1 cellular context compared by ENCODE assay signal in the genomic region with DNA sequence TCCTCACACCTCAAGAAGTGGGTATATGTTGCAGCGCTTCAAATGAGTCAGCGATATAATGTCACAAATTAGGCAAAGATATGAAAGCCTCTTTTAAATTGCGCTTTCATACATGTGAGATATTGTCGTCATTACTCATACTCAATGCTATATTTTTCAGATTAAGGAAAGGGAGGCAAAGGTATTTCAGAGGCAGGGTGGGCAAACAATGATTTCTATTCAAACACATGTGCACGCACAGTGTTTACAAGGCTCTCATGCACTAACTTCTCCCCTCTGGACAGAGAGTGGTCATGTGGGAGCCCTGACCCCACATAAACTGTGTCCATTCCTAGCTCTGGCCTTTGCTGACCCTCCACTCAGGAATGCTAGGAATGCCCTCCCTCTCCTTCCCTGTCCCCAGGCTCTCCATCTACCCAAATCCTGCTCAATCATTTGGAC.
TF ChIP-seq lines count a peak whose summit lies in the region.

No MANE protein-coding gene starts in this region.

TF ChIP-seq in HepG2, 621 proteins besides CTCF, POLR2A, EP300 and RAD21 (continued from another document and continues in another):
- TF ChIP-seq, protein P1, sequence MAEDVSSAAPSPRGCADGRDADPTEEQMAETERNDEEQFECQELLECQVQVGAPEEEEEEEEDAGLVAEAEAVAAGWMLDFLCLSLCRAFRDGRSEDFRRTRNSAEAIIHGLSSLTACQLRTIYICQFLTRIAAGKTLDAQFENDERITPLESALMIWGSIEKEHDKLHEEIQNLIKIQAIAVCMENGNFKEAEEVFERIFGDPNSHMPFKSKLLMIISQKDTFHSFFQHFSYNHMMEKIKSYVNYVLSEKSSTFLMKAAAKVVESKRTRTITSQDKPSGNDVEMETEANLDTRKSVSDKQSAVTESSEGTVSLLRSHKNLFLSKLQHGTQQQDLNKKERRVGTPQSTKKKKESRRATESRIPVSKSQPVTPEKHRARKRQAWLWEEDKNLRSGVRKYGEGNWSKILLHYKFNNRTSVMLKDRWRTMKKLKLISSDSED (CRISPR knock-in tag; IDR thresholded peaks at IDR 0.05) = no peak
- TF ChIP-seq ZNF552 (CRISPR knock-in tag; IDR thresholded peaks at IDR 0.05; ENCODE audit: borderline replicate concordance) = no peak
- TF ChIP-seq, protein P2, sequence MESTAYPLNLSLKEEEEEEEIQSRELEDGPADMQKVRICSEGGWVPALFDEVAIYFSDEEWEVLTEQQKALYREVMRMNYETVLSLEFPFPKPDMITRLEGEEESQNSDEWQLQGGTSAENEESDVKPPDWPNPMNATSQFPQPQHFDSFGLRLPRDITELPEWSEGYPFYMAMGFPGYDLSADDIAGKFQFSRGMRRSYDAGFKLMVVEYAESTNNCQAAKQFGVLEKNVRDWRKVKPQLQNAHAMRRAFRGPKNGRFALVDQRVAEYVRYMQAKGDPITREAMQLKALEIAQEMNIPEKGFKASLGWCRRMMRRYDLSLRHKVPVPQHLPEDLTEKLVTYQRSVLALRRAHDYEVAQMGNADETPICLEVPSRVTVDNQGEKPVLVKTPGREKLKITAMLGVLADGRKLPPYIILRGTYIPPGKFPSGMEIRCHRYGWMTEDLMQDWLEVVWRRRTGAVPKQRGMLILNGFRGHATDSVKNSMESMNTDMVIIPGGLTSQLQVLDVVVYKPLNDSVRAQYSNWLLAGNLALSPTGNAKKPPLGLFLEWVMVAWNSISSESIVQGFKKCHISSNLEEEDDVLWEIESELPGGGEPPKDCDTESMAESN (CRISPR knock-in tag; conservative IDR thresholded peaks at IDR 0.05) = no peak
- no peak for TF ChIP-seq ZNF629 (CRISPR knock-in tag; conservative IDR thresholded peaks at IDR 0.05)
- TF ChIP-seq, protein P3, sequence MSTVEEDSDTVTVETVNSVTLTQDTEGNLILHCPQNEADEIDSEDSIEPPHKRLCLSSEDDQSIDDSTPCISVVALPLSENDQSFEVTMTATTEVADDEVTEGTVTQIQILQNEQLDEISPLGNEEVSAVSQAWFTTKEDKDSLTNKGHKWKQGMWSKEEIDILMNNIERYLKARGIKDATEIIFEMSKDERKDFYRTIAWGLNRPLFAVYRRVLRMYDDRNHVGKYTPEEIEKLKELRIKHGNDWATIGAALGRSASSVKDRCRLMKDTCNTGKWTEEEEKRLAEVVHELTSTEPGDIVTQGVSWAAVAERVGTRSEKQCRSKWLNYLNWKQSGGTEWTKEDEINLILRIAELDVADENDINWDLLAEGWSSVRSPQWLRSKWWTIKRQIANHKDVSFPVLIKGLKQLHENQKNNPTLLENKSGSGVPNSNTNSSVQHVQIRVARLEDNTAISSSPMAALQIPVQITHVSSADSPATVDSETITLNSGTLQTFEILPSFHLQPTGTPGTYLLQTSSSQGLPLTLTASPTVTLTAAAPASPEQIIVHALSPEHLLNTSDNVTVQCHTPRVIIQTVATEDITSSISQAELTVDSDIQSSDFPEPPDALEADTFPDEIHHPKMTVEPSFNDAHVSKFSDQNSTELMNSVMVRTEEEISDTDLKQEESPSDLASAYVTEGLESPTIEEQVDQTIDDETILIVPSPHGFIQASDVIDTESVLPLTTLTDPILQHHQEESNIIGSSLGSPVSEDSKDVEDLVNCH (CRISPR knock-in tag; IDR thresholded peaks at IDR 0.05) = no peak
- TF ChIP-seq ASH2L (IDR thresholded peaks at IDR 0.05; ENCODE audit: insufficient read length, low read depth, low read length) = no peak
- TF ChIP-seq THAP11 (CRISPR knock-in tag; IDR thresholded peaks at IDR 0.05) = no peak; the same call in 1 of the 2 replicates
- no peak; the same call in 1 of the 2 replicates for TF ChIP-seq KDM4B (CRISPR knock-in tag; IDR thresholded peaks at IDR 0.05)
- no peak for TF ChIP-seq SMARCC2 (IDR thresholded peaks at IDR 0.05)
- TF ChIP-seq, protein P4, sequence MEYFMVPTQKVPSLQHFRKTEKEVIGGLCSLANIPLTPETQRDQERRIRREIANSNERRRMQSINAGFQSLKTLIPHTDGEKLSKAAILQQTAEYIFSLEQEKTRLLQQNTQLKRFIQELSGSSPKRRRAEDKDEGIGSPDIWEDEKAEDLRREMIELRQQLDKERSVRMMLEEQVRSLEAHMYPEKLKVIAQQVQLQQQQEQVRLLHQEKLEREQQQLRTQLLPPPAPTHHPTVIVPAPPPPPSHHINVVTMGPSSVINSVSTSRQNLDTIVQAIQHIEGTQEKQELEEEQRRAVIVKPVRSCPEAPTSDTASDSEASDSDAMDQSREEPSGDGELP (IDR thresholded peaks at IDR 0.05; ENCODE audit: borderline replicate concordance, low read depth) = peak; percentile 77
- TF ChIP-seq MED8 (CRISPR knock-in tag; IDR thresholded peaks at IDR 0.05; ENCODE audit: insufficient replicate concordance) = no peak
- no peak for TF ChIP-seq JDP2 (CRISPR knock-in tag; IDR thresholded peaks at IDR 0.05; ENCODE audit: borderline replicate concordance)
- no peak for TF ChIP-seq KLF12 (CRISPR knock-in tag; IDR thresholded peaks at IDR 0.05; ENCODE audit: borderline replicate concordance)
- TF ChIP-seq, protein P5, sequence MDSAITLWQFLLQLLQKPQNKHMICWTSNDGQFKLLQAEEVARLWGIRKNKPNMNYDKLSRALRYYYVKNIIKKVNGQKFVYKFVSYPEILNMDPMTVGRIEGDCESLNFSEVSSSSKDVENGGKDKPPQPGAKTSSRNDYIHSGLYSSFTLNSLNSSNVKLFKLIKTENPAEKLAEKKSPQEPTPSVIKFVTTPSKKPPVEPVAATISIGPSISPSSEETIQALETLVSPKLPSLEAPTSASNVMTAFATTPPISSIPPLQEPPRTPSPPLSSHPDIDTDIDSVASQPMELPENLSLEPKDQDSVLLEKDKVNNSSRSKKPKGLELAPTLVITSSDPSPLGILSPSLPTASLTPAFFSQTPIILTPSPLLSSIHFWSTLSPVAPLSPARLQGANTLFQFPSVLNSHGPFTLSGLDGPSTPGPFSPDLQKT (CRISPR knock-in tag; IDR thresholded peaks at IDR 0.05; ENCODE audit: borderline replicate concordance) = no peak
- TF ChIP-seq, protein P6, sequence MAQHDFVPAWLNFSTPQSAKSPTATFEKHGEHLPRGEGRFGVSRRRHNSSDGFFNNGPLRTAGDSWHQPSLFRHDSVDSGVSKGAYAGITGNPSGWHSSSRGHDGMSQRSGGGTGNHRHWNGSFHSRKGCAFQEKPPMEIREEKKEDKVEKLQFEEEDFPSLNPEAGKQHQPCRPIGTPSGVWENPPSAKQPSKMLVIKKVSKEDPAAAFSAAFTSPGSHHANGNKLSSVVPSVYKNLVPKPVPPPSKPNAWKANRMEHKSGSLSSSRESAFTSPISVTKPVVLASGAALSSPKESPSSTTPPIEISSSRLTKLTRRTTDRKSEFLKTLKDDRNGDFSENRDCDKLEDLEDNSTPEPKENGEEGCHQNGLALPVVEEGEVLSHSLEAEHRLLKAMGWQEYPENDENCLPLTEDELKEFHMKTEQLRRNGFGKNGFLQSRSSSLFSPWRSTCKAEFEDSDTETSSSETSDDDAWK (CRISPR knock-in tag; IDR thresholded peaks at IDR 0.05) = no peak
- no peak for TF ChIP-seq CHD4 (IDR thresholded peaks at IDR 0.05; ENCODE audit: borderline replicate concordance, low read length)
- TF ChIP-seq PHF8 (CRISPR knock-in tag; IDR thresholded peaks at IDR 0.05) = no peak
- TF ChIP-seq, protein P7, sequence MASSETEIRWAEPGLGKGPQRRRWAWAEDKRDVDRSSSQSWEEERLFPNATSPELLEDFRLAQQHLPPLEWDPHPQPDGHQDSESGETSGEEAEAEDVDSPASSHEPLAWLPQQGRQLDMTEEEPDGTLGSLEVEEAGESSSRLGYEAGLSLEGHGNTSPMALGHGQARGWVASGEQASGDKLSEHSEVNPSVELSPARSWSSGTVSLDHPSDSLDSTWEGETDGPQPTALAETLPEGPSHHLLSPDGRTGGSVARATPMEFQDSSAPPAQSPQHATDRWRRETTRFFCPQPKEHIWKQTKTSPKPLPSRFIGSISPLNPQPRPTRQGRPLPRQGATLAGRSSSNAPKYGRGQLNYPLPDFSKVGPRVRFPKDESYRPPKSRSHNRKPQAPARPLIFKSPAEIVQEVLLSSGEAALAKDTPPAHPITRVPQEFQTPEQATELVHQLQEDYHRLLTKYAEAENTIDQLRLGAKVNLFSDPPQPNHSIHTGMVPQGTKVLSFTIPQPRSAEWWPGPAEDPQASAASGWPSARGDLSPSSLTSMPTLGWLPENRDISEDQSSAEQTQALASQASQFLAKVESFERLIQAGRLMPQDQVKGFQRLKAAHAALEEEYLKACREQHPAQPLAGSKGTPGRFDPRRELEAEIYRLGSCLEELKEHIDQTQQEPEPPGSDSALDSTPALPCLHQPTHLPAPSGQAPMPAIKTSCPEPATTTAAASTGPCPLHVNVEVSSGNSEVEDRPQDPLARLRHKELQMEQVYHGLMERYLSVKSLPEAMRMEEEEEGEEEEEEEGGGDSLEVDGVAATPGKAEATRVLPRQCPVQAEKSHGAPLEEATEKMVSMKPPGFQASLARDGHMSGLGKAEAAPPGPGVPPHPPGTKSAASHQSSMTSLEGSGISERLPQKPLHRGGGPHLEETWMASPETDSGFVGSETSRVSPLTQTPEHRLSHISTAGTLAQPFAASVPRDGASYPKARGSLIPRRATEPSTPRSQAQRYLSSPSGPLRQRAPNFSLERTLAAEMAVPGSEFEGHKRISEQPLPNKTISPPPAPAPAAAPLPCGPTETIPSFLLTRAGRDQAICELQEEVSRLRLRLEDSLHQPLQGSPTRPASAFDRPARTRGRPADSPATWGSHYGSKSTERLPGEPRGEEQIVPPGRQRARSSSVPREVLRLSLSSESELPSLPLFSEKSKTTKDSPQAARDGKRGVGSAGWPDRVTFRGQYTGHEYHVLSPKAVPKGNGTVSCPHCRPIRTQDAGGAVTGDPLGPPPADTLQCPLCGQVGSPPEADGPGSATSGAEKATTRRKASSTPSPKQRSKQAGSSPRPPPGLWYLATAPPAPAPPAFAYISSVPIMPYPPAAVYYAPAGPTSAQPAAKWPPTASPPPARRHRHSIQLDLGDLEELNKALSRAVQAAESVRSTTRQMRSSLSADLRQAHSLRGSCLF (CRISPR knock-in tag; IDR thresholded peaks at IDR 0.05; ENCODE audit: borderline replicate concordance) = no peak
- no peak for TF ChIP-seq CREB1 (IDR thresholded peaks at IDR 0.05)
- peak; percentile 36; the same call in 1 of the 2 replicates for TF ChIP-seq CREB1 (CRISPR knock-in tag; IDR thresholded peaks at IDR 0.05)
- no peak for TF ChIP-seq SNAI1 (CRISPR knock-in tag; IDR thresholded peaks at IDR 0.05; ENCODE audit: borderline replicate concordance)
- no peak for TF ChIP-seq TAF1 (CRISPR knock-in tag; IDR thresholded peaks at IDR 0.05)
- 0 out of 2 replicates have a peak, but pooled peaks have one; percentile 65 for TF ChIP-seq ZNF124 (CRISPR knock-in tag; IDR thresholded peaks at IDR 0.05)
- no peak for TF ChIP-seq JARID2 (CRISPR knock-in tag; IDR thresholded peaks at IDR 0.05; ENCODE audit: insufficient replicate concordance)
- TF ChIP-seq, protein P8, sequence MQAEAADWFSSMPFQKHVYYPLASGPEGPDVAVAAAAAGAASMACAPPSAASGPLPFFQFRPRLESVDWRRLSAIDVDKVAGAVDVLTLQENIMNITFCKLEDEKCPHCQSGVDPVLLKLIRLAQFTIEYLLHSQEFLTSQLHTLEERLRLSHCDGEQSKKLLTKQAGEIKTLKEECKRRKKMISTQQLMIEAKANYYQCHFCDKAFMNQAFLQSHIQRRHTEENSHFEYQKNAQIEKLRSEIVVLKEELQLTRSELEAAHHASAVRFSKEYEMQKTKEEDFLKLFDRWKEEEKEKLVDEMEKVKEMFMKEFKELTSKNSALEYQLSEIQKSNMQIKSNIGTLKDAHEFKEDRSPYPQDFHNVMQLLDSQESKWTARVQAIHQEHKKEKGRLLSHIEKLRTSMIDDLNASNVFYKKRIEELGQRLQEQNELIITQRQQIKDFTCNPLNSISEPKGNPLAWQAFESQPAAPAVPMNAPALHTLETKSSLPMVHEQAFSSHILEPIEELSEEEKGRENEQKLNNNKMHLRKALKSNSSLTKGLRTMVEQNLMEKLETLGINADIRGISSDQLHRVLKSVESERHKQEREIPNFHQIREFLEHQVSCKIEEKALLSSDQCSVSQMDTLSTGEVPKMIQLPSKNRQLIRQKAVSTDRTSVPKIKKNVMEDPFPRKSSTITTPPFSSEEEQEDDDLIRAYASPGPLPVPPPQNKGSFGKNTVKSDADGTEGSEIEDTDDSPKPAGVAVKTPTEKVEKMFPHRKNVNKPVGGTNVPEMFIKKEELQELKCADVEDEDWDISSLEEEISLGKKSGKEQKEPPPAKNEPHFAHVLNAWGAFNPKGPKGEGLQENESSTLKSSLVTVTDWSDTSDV (CRISPR knock-in tag; IDR thresholded peaks at IDR 0.05) = no peak
- peak; percentile 93 for TF ChIP-seq FOXO1 (CRISPR knock-in tag; IDR thresholded peaks at IDR 0.05)
- no peak for TF ChIP-seq ZNF850 (CRISPR knock-in tag; conservative IDR thresholded peaks at IDR 0.05)
- TF ChIP-seq ATM (IDR thresholded peaks at IDR 0.05; ENCODE audit: borderline replicate concordance) = no peak
- no peak for TF ChIP-seq ZNF615 (CRISPR knock-in tag; IDR thresholded peaks at IDR 0.05; ENCODE audit: borderline replicate concordance)
- TF ChIP-seq, protein P9, sequence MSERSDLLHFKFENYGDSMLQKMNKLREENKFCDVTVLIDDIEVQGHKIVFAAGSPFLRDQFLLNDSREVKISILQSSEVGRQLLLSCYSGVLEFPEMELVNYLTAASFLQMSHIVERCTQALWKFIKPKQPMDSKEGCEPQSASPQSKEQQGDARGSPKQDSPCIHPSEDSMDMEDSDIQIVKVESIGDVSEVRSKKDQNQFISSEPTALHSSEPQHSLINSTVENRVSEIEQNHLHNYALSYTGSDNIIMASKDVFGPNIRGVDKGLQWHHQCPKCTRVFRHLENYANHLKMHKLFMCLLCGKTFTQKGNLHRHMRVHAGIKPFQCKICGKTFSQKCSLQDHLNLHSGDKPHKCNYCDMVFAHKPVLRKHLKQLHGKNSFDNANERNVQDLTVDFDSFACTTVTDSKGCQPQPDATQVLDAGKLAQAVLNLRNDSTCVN (CRISPR knock-in tag; IDR thresholded peaks at IDR 0.05; ENCODE audit: borderline replicate concordance) = 0 out of 2 replicates have a peak, but pooled peaks have one; percentile 67
- TF ChIP-seq ZNF570 (CRISPR knock-in tag; IDR thresholded peaks at IDR 0.05; ENCODE audit: borderline replicate concordance) = no peak
- TF ChIP-seq CENPX (CRISPR knock-in tag; IDR thresholded peaks at IDR 0.05) = no peak
- TF ChIP-seq, protein P10, sequence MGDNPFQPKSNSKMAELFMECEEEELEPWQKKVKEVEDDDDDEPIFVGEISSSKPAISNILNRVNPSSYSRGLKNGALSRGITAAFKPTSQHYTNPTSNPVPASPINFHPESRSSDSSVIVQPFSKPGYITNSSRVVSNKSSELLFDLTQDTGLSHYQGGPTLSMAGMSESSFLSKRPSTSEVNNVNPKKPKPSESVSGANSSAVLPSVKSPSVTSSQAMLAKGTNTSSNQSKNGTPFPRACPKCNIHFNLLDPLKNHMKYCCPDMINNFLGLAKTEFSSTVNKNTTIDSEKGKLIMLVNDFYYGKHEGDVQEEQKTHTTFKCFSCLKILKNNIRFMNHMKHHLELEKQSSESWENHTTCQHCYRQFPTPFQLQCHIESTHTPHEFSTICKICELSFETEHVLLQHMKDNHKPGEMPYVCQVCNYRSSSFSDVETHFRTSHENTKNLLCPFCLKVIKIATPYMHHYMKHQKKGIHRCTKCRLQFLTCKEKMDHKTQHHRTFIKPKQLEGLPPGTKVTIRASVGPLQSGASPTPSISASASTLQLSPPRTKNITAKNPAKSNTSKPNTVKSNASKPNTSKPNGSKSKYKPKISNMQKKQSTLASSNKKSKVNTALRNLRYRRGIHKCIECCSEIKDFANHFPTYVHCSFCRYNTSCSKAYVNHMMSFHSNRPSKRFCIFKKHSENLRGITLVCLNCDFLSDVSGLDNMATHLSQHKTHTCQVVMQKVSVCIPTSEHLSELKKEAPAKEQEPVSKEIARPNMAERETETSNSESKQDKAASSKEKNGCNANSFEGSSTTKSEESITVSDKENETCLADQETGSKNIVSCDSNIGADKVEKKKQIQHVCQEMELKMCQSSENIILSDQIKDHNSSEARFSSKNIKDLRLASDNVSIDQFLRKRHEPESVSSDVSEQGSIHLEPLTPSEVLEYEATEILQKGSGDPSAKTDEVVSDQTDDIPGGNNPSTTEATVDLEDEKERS (CRISPR knock-in tag; IDR thresholded peaks at IDR 0.05) = peak; percentile 60; the same call in 1 of the 2 replicates
- no peak for TF ChIP-seq KLF6 (CRISPR knock-in tag; IDR thresholded peaks at IDR 0.05)
- no peak for TF ChIP-seq AHR (CRISPR knock-in tag; IDR thresholded peaks at IDR 0.05)
- peak; percentile 66; the same call in 1 of the 2 replicates for TF ChIP-seq FOXK1 (CRISPR knock-in tag; IDR thresholded peaks at IDR 0.05; ENCODE audit: borderline replicate concordance, low read depth)
